ENCODE assay signal across 28 cellular contexts in genomic region chr6:157568702-157569101, GRCh38.
"Had no signal": no experiment of that assay in that cellular context is flagged by ENCODE, and none has a peak within 500 bp of the region (broad histone marks: within the 10 kb centered on the region; RNA-seq: fewer than 3 reads in every experiment).

No MANE protein-coding gene starts in this region.

- H3K79me2 ChIP-seq: parathyroid adenoma had no signal

- H3K27me3 Mint-ChIP-seq: progenitor cell of endocrine pancreas; stimulated activated naive B cell treated with anti-CD40 and anti-IgM and Interleukin-4, amounts not matched to agents 10 μg/mL and 1 μg/mL and 100 μg/mL, for 72 hours; stimulated activated naive CD8-positive, alpha-beta T cell treated with anti-CD3 and anti-CD28 coated beads, Interleukin-15, Interleukin-2, amounts not matched to agents 100 ng/mL and 50 ng/mL, for 24 hours had no signal

- H3K9me3 Mint-ChIP-seq: natural killer cell; stimulated activated effector memory CD8-positive, alpha-beta T cell treated with anti-CD3 and anti-CD28 coated beads, Interleukin-12 subunit alpha, Interleukin-12 subunit beta, amount 100 ng/mL, for 72 hours; stimulated activated naive B cell treated with anti-CD40 and anti-IgM and Interleukin-4, amounts not matched to agents 10 μg/mL and 1 μg/mL and 100 μg/mL, for 72 hours; stimulated activated naive CD8-positive, alpha-beta T cell treated with anti-CD3 and anti-CD28 coated beads, Interleukin-15, Interleukin-2, amounts not matched to agents 100 ng/mL and 50 ng/mL, for 24 hours had no signal

- H2AFZ ChIP-seq: neural progenitor cell, parathyroid adenoma had no signal

- H3K27ac Mint-ChIP-seq: nephron; neural progenitor cell; progenitor cell of endocrine pancreas; stimulated activated effector memory CD8-positive, alpha-beta T cell treated with anti-CD3 and anti-CD28 coated beads, Interleukin-12 subunit alpha, Interleukin-12 subunit beta, amount 100 ng/mL, for 72 hours; stimulated activated naive B cell treated with anti-CD40 and anti-IgM and Interleukin-4, amounts not matched to agents 10 μg/mL and 1 μg/mL and 100 μg/mL, for 72 hours; stimulated activated naive CD8-positive, alpha-beta T cell treated with anti-CD3 and anti-CD28 coated beads, Interleukin-15, Interleukin-2, amounts not matched to agents 100 ng/mL and 50 ng/mL, for 24 hours had no signal

- H3K27me3 ChIP-seq: neural progenitor cell, ovary, right lobe of liver, sigmoid colon, spleen, stomach, thyroid gland, tibial nerve, upper lobe of left lung, vagina had no signal

- H3K9ac ChIP-seq: neural progenitor cell, parathyroid adenoma had no signal

- H3K4me1 ChIP-seq: right lobe of liver, sigmoid colon, stomach, thyroid gland, vagina had no signal

- H3K4me3 ChIP-seq: neural progenitor cell, ovary, psoas muscle, right lobe of liver, sigmoid colon, smooth muscle cell, spleen, stomach, thoracic aorta, thyroid gland, tibial nerve, upper lobe of left lung, vagina had no signal

- H3K27ac ChIP-seq: neural progenitor cell, ovary, parathyroid adenoma, psoas muscle, right lobe of liver, sigmoid colon, spleen, stomach, thoracic aorta, thyroid gland, tibial nerve, upper lobe of left lung, vagina had no signal

- H3K4me2 ChIP-seq: neural progenitor cell, smooth muscle cell had no signal

- H3K4me1 Mint-ChIP-seq: nephron, neural progenitor cell had no signal

- H3K4me3 Mint-ChIP-seq: nephron; neural progenitor cell; stimulated activated effector memory CD8-positive, alpha-beta T cell treated with anti-CD3 and anti-CD28 coated beads, Interleukin-12 subunit alpha, Interleukin-12 subunit beta, amount 100 ng/mL, for 72 hours; stimulated activated naive B cell treated with anti-CD40 and anti-IgM and Interleukin-4, amounts not matched to agents 10 μg/mL and 1 μg/mL and 100 μg/mL, for 72 hours had no signal

- H3K9me3 ChIP-seq: ovary, psoas muscle, right lobe of liver, sigmoid colon, stomach, thoracic aorta, thyroid gland, tibial nerve, upper lobe of left lung, vagina had no signal

- H3K36me3 ChIP-seq: neural progenitor cell, ovary, right lobe of liver, sigmoid colon, spleen, stomach, thoracic aorta, thyroid gland, tibial nerve, upper lobe of left lung, vagina had no signal

- H3K36me3 Mint-ChIP-seq: natural killer cell; stimulated activated effector memory CD8-positive, alpha-beta T cell treated with anti-CD3 and anti-CD28 coated beads, Interleukin-12 subunit alpha, Interleukin-12 subunit beta, amount 100 ng/mL, for 72 hours had no signal

- DNase-seq: natural killer cell; occipital lobe; ovary; posterior cingulate gyrus; psoas muscle; right cardiac atrium; right lobe of liver; sigmoid colon; spleen; stimulated activated CD4-positive, alpha-beta T cell treated with anti-CD3 and anti-CD28 coated beads, Interleukin-12 subunit alpha, Interleukin-12 subunit beta, amount 100 ng/mL, for 4 hours; stimulated activated CD4-positive, alpha-beta T cell treated with anti-CD3 and anti-CD28 coated beads, Interleukin-1b, Interleukin-23, amount 100 ng/mL, for 48 hours; stimulated activated CD4-positive, alpha-beta T cell treated with anti-CD3 and anti-CD28 coated beads, Interleukin-4, amount 100 ng/mL, for 1 hour; stimulated activated naive B cell treated with anti-CD40 and anti-IgM and Interleukin-4, amounts not matched to agents 10 μg/mL and 1 μg/mL and 100 μg/mL, for 72 hours; stimulated activated naive CD4-positive, alpha-beta T cell treated with Interleukin-2 at 50 U/mL for 16 hours; stomach; thyroid gland; trophoblast cell; upper lobe of left lung had no signal
